ENCODE assay signal across 11 cellular contexts in the genomic region with DNA sequence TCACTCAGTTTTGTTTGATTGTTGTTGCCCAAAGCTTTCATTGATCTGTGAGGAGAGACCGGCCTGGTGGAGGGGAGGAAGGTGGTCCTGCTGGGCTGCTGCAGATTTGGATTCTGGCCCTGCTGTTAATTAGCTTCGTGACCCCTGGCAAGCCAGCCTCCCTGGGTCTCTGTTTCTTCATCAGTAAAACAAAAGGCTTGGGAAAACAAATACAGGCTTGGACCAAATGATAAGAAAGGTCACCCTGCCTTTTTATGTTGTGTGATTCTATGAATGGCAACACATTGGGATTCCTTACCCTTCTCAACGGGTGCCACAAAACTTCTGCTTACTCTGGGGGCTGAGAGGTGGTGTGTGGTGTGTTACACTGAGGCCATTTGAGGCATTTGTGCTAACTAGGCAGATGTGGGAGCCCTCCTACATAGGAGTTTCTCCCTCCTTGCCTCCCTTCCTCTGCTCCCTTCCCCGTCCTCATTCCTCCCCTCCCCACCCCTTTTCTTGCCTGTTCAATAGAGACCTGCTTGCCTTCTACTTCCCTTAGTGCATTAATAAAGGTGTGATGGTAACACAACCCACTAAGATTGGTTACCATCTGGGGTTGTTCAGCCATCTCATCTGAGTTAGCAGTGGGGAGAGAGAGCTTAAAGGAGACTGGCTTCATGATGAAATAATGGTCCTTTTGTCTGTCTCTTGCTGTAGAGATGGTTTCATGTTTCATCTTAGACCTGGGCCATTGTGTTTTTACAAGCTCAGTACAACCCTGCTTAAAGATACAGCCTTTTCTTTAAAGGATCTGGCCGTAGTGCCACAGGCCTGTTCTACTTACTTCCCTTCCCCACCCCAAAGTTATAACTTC.
DNase-seq lines count a peak whose midpoint lies in the region; ATAC-seq and TF ChIP-seq lines count a peak whose summit lies in the region.
"Had no signal": no experiment of that assay in that cellular context is flagged by ENCODE, and none has a peak within 500 bp of the region (broad histone marks: within the 10 kb centered on the region; RNA-seq: fewer than 3 reads in every experiment).

No MANE protein-coding gene starts in this region.

- H3K4me1 ChIP-seq in transverse colon: peaks cover 8 to 54% (median 31%) of the 10 kb centered on the region in 4 donors

- POLR2A ChIA-PET in MCF 10A (lab: Yijun Ruan, JAX): interaction anchor here (0.7 to 1.8 kb wide), 6 partner anchors 9 to 54 kb away, joined by 3 to 11 read pairs (median 5); no protein-coding TSS in a partner anchor

- H3K27me3 ChIP-seq in transverse colon: no peaks in the 10 kb centered on the region
- H3K27me3 ChIP-seq: left lung had no signal

- intact Hi-C loops in MCF 10A (cut with micrococcal nuclease): loop anchor here (2.0 kb wide), 1 partner anchor 66 kb away; no protein-coding TSS in a partner anchor
- intact Hi-C loops in transverse colon (cut with DNase I; ENCODE audit: low total_unique reads): no loop called here

- peak overlapping the region; percentile 57 to 76 (median 68) for H3K27ac ChIP-seq in transverse colon
- H3K27ac ChIP-seq: left lung had no signal

- H3K4me3 ChIP-seq in transverse colon: no peak overlapping the region
- H3K4me3 ChIP-seq: left lung had no signal

- CTCF ChIA-PET in MCF 10A (lab: Yijun Ruan, JAX): interaction anchor here (0.6 to 3.1 kb wide), 6 partner anchors 9 to 54 kb away, joined by 3 to 14 read pairs (median 4); no protein-coding TSS in a partner anchor

- no peak for ATAC-seq in GM18517 (IDR thresholded peaks at IDR 0.05; ENCODE audit: unreplicated experiment)
- ATAC-seq: left lung had no signal

- peaks cover 24% of the 10 kb centered on the region for H3K36me3 Mint-ChIP-seq in MCF 10A (ENCODE audit: insufficient read depth, unreplicated experiment)

- H3K27ac Mint-ChIP-seq in MCF 10A (ENCODE audit: low read depth, unreplicated experiment): peak overlapping the region; percentile 63

- no peak for TF ChIP-seq EP300 in transverse colon (IDR thresholded peaks at IDR 0.05; ENCODE audit: low read depth)

- H3K4me1 Mint-ChIP-seq in MCF 10A (ENCODE audit: insufficient read depth, unreplicated experiment): peaks cover 20% of the 10 kb centered on the region

- whole genome bisulfite sequencing in transverse colon (ENCODE audit: low coverage in 1 of 2), 2 donors: 40% methylated on average over 5 of the region's 5 CpGs; no CpG with 5 or more reads in 1 of the 2 donors

- no peak for TF ChIP-seq CTCF in MCF 10A (IDR thresholded peaks at IDR 0.05; ENCODE audit: unreplicated experiment)
- TF ChIP-seq CTCF in transverse colon (IDR thresholded peaks at IDR 0.05): no peak

- H3K9me3 ChIP-seq in transverse colon: no peaks in the 10 kb centered on the region
- H3K9me3 ChIP-seq: left lung had no signal

- H3K27me3 Mint-ChIP-seq in MCF 10A (ENCODE audit: insufficient read depth, unreplicated experiment): no peaks in the 10 kb centered on the region

- H3K9me3 Mint-ChIP-seq in MCF 10A (ENCODE audit: unreplicated experiment): no peaks in the 10 kb centered on the region

- DNase-seq in NCI-H146 (lab: John Stamatoyannopoulos, UW): peak; percentile 26
- no peak for DNase-seq in NCI-H146 treated with DMSO at 0.1 percent for 48 hours (lab: John Stamatoyannopoulos, UW; ENCODE audit: unreplicated experiment)
- peak; percentile 60 for DNase-seq in MCF 10A (ENCODE audit: unreplicated experiment)
- DNase-seq in iPS-NIHi7 (ENCODE audit: extremely low spot score): peak; percentile 41
- no peak for DNase-seq in transverse colon
- DNase-seq in putamen (ENCODE audit: low spot score): no peak
- DNase-seq in NCI-H2029 (lab: John Stamatoyannopoulos, UW): no peak
- DNase-seq: anterior cingulate cortex, left lung, NCI-H187 treated with DMSO at 0.1 percent for 48 hours had no signal

- no peak for TF ChIP-seq POLR2A in transverse colon (IDR thresholded peaks at IDR 0.05)

- H3K4me3 Mint-ChIP-seq in MCF 10A (ENCODE audit: unreplicated experiment): no peak overlapping the region

- BruUV-seq in MCF 10A (replicated peaks; lab: Mats Ljungman, UMichigan): no TSS peak

- no peaks in the 10 kb centered on the region for H3K36me3 ChIP-seq in transverse colon
- H3K36me3 ChIP-seq: left lung had no signal

- in situ Hi-C loops in transverse colon (cut with MboI; ENCODE audit: low pct_ligation_motif_present in 1 of 4, low pct_unique_long_range_greater_than_20kb in 1 of 4, low sequenced_read_pairs in 3 of 4): no loop called here

Comparison
In these comparisons a context has a peak if more than half of its experiments do, and no peak if none do; other contexts are left out.
1. DNase-seq: peak in NCI-H146 (single experiment), MCF 10A (single experiment) and iPS-NIHi7 (single experiment); none in NCI-H146 treated with DMSO at 0.1 percent for 48 hours (single experiment), transverse colon (single experiment), putamen (single experiment) and NCI-H2029 (single experiment).